In genomic region chr7:17774248-17774647, GRCh38 we compare ENCODE assay signal across 11 cellular contexts.
DNase-seq lines count a peak whose midpoint lies in the region; ATAC-seq and TF ChIP-seq lines count a peak whose summit lies in the region.
"Had no signal": no experiment of that assay in that cellular context is flagged by ENCODE, and none has a peak within 500 bp of the region (broad histone marks: within the 10 kb centered on the region; RNA-seq: fewer than 3 reads in every experiment).

No MANE protein-coding gene starts in this region.

- DNase-seq in GM12865 (ENCODE audit: low read depth) (peak; percentile 5), MV-4-11 (lab: John Stamatoyannopoulos, UW) (peak; percentile 69), epithelial cell of prostate (ENCODE audit: low read depth, low spot score) (peak; percentile 70), skeletal muscle cell (ENCODE audit: low read depth) (peak; percentile 76), NCI-H2029 (lab: John Stamatoyannopoulos, UW) (no peak), 8988T (no peak)
- DNase-seq: NCI-H1436 treated with DMSO at 0.1 percent for 48 hours, nephron progenitor cell had no signal

- peak overlapping the region; percentile 12 for H3K27ac ChIP-seq in epithelial cell of prostate
- H3K27ac ChIP-seq: PC-9 had no signal

- no peak for ATAC-seq in HG02678 (IDR thresholded peaks at IDR 0.05; ENCODE audit: unreplicated experiment)

- no peak for TF ChIP-seq CTCF in GM12865 (IDR thresholded peaks at IDR 0.05; ENCODE audit: insufficient read depth, low read depth, low read length, missing control alignments)

- H3K4me3 ChIP-seq in GM12865 (ENCODE audit: low read depth, low read length) (no peak overlapping the region), skeletal muscle cell (ENCODE audit: low read depth, low read length) (no peak overlapping the region)
- H3K4me3 ChIP-seq: HAP-1, PC-9 had no signal

Comparison
In these comparisons a context has a peak if more than half of its experiments do, and no peak if none do; other contexts are left out.
1. DNase-seq: peak in GM12865 (single experiment), MV-4-11 (single experiment), epithelial cell of prostate (single experiment) and skeletal muscle cell (single experiment); none in NCI-H2029 (single experiment) and 8988T (single experiment).